In the genomic region with DNA sequence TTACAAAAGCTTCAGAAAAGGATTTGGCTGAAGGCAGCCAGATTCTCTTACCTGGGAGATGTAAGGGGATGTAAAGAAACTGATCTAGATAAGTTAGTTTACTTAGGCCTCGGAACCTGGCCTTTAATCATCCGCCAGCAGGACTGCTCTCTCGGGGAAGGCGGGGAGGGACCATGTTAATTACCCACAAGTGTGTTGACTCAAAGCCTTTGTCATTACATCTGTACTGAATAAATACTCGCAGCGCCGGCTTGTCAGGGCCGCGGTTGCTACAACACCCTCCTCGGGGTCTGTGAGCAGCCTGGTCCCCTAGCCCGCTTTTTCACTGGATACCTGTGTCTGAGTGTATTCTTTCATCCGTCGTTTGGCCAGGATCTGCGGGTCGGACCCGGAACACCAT, we compare ENCODE assay signal across 26 cellular contexts. TPM values are rescaled to one million over a fixed set of nuclear protein-coding genes. Genes with fewer than 3 reads are reported as not detected.
DNase-seq lines count a peak whose midpoint lies in the region; ATAC-seq and TF ChIP-seq lines count a peak whose summit lies in the region.
"Had no signal": no experiment of that assay in that cellular context is flagged by ENCODE, and none has a peak within 500 bp of the region (broad histone marks: within the 10 kb centered on the region; RNA-seq: fewer than 3 reads in every experiment).

No MANE protein-coding gene starts in this region.

- TF ChIP-seq POLR2A in Peyer's patch (IDR thresholded peaks at IDR 0.05), result no peak

- CTCF ChIA-PET in WTC11 (lab: Charles Lee) (no interaction called here), MCF 10A (lab: Yijun Ruan, JAX) (interaction anchor here (0.8 to 1.7 kb wide), 2 partner anchors 25 to 44 kb away, joined by 3 to 6 read pairs; no protein-coding TSS in a partner anchor)

- H3K4me1 Mint-ChIP-seq in WTC11 (no peaks in the 10 kb centered on the region), MCF 10A (ENCODE audit: insufficient read depth, unreplicated experiment) (peaks cover 12% of the 10 kb centered on the region)

- TF ChIP-seq CTCF in WTC11 (IDR thresholded peaks at IDR 0.05) (no peak), Peyer's patch (IDR thresholded peaks at IDR 0.05) (no peak), MCF 10A (IDR thresholded peaks at IDR 0.05; ENCODE audit: unreplicated experiment) (no peak)

- peak; percentile 60 for ATAC-seq in WTC11
- ATAC-seq: left lobe of liver had no signal

- no peaks in the 10 kb centered on the region for H3K36me3 ChIP-seq in Peyer's patch
- H3K36me3 ChIP-seq: transverse colon had no signal

- H3K36me3 Mint-ChIP-seq in WTC11, result peaks cover 28% of the 10 kb centered on the region
- peaks cover 5% of the 10 kb centered on the region for H3K36me3 Mint-ChIP-seq in MCF 10A (ENCODE audit: insufficient read depth, unreplicated experiment)

- BruUV-seq in MCF 10A (replicated peaks; lab: Mats Ljungman, UMichigan), result no TSS peak

- H3K4me3 Mint-ChIP-seq in WTC11, result no peak overlapping the region
- H3K4me3 Mint-ChIP-seq in MCF 10A (ENCODE audit: unreplicated experiment), result no peak overlapping the region
- H3K4me3 Mint-ChIP-seq: activated CD4-positive, alpha-beta memory T cell treated with anti-CD3 and anti-CD28 coated beads, Interleukin-2, amount 10 ng/mL, durations not matched to agents 7 days and 5 days; activated naive CD8-positive, alpha-beta T cell treated with anti-CD3 and anti-CD28 coated beads for 36 hours; CD4-positive, alpha-beta memory T cell; central memory CD8-positive, alpha-beta T cell; mesothelial cell of epicardium had no signal

- H3K9me3 ChIP-seq in Peyer's patch, result no peaks in the 10 kb centered on the region
- H3K9me3 ChIP-seq: ascending aorta, transverse colon had no signal

- H3K27me3 Mint-ChIP-seq in WTC11 (ENCODE audit: low read depth) (no peaks in the 10 kb centered on the region), MCF 10A (ENCODE audit: insufficient read depth, unreplicated experiment) (no peaks in the 10 kb centered on the region)
- H3K27me3 Mint-ChIP-seq: activated CD4-positive, alpha-beta memory T cell treated with anti-CD3 and anti-CD28 coated beads, Interleukin-2, amount 10 ng/mL, durations not matched to agents 7 days and 5 days; activated naive CD8-positive, alpha-beta T cell treated with anti-CD3 and anti-CD28 coated beads for 36 hours; CD4-positive, alpha-beta memory T cell; central memory CD8-positive, alpha-beta T cell had no signal

- DNase-seq in NCI-H748 (lab: John Stamatoyannopoulos, UW; ENCODE audit: unreplicated experiment), result peak; percentile 44
- DNase-seq in NCI-H748 treated with DMSO at 0.1 percent for 48 hours (lab: John Stamatoyannopoulos, UW), result no peak
- DNase-seq in WTC11 (ENCODE audit: low spot score), result peak; percentile 25
- DNase-seq in left kidney (ENCODE audit: low read depth, low spot score), result peak; percentile 4
- no peak for DNase-seq in DMS114 treated with DMSO at 0.1 percent for 48 hours (lab: John Stamatoyannopoulos, UW; ENCODE audit: unreplicated experiment)
- DNase-seq in T-helper 9 cell, result no peak
- DNase-seq in Peyer's patch, result no peak
- DNase-seq in MCF 10A (ENCODE audit: unreplicated experiment), result no peak
- DNase-seq: activated CD4-positive, alpha-beta memory T cell treated with anti-CD3 and anti-CD28 coated beads, Interleukin-2, amount 10 ng/mL, durations not matched to agents 7 days and 5 days; activated CD4-positive, CD25-positive, alpha-beta regulatory T cell; activated effector memory CD4-positive, alpha-beta T cell treated with Interleukin-2 at 50 U/mL for 16 hours; activated naive CD8-positive, alpha-beta T cell treated with anti-CD3 and anti-CD28 coated beads for 36 hours; CD4-positive, alpha-beta memory T cell; DMS153; dorsolateral prefrontal cortex; GDM1; GM23248; MG63; NCI-H2171 treated with DMSO at 0.1 percent for 48 hours; NCI-H69; T1000; transverse colon had no signal

- intact Hi-C loops in MCF 10A (cut with micrococcal nuclease), result no loop called here

- no peak overlapping the region for H3K4me3 ChIP-seq in Peyer's patch
- H3K4me3 ChIP-seq: ascending aorta, dorsolateral prefrontal cortex, GM23248, MG63, transverse colon had no signal

- POLR2A ChIA-PET in WTC11 (lab: Charles Lee), result no interaction called here
- POLR2A ChIA-PET in MCF 10A (lab: Yijun Ruan, JAX), result interaction anchor here (1.1 kb wide), 1 partner anchor 116 kb away, joined by 3 read pairs; a partner anchor contains a TSS

- H3K4me1 ChIP-seq in Peyer's patch, result peaks cover 0 to 9% (median 2%) of the 10 kb centered on the region in 4 donors

- H3K9me3 Mint-ChIP-seq in WTC11 (peaks cover 24% of the 10 kb centered on the region), MCF 10A (ENCODE audit: unreplicated experiment) (no peaks in the 10 kb centered on the region)
- H3K9me3 Mint-ChIP-seq: central memory CD8-positive, alpha-beta T cell had no signal

- H3K27me3 ChIP-seq in Peyer's patch, result no peaks in the 10 kb centered on the region
- H3K27me3 ChIP-seq: ascending aorta, dorsolateral prefrontal cortex, MG63, transverse colon had no signal

- no peak overlapping the region for H3K27ac Mint-ChIP-seq in WTC11
- H3K27ac Mint-ChIP-seq in MCF 10A (ENCODE audit: low read depth, unreplicated experiment), result no peak overlapping the region
- H3K27ac Mint-ChIP-seq: activated CD4-positive, alpha-beta memory T cell treated with anti-CD3 and anti-CD28 coated beads, Interleukin-2, amount 10 ng/mL, durations not matched to agents 7 days and 5 days; activated naive CD8-positive, alpha-beta T cell treated with anti-CD3 and anti-CD28 coated beads for 36 hours; CD4-positive, alpha-beta memory T cell; mesothelial cell of epicardium had no signal

- H3K27ac ChIP-seq in Peyer's patch, result no peak overlapping the region
- H3K27ac ChIP-seq: ascending aorta, dorsolateral prefrontal cortex, GM23248, transverse colon had no signal

TF ChIP-seq in WTC11, 78 proteins besides CTCF, POLR2A, EP300 and RAD21 (continues in another document):
- TF ChIP-seq, protein P1, sequence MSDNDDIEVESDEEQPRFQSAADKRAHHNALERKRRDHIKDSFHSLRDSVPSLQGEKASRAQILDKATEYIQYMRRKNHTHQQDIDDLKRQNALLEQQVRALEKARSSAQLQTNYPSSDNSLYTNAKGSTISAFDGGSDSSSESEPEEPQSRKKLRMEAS (CRISPR knock-in tag; IDR thresholded peaks at IDR 0.05), result no peak
- TF ChIP-seq, protein P2, sequence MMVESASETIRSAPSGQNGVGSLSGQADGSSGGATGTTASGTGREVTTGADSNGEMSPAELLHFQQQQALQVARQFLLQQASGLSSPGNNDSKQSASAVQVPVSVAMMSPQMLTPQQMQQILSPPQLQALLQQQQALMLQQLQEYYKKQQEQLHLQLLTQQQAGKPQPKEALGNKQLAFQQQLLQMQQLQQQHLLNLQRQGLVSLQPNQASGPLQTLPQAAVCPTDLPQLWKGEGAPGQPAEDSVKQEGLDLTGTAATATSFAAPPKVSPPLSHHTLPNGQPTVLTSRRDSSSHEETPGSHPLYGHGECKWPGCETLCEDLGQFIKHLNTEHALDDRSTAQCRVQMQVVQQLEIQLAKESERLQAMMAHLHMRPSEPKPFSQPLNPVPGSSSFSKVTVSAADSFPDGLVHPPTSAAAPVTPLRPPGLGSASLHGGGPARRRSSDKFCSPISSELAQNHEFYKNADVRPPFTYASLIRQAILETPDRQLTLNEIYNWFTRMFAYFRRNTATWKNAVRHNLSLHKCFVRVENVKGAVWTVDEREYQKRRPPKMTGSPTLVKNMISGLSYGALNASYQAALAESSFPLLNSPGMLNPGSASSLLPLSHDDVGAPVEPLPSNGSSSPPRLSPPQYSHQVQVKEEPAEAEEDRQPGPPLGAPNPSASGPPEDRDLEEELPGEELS (CRISPR knock-in tag; IDR thresholded peaks at IDR 0.05), result no peak
- TF ChIP-seq, protein P3, sequence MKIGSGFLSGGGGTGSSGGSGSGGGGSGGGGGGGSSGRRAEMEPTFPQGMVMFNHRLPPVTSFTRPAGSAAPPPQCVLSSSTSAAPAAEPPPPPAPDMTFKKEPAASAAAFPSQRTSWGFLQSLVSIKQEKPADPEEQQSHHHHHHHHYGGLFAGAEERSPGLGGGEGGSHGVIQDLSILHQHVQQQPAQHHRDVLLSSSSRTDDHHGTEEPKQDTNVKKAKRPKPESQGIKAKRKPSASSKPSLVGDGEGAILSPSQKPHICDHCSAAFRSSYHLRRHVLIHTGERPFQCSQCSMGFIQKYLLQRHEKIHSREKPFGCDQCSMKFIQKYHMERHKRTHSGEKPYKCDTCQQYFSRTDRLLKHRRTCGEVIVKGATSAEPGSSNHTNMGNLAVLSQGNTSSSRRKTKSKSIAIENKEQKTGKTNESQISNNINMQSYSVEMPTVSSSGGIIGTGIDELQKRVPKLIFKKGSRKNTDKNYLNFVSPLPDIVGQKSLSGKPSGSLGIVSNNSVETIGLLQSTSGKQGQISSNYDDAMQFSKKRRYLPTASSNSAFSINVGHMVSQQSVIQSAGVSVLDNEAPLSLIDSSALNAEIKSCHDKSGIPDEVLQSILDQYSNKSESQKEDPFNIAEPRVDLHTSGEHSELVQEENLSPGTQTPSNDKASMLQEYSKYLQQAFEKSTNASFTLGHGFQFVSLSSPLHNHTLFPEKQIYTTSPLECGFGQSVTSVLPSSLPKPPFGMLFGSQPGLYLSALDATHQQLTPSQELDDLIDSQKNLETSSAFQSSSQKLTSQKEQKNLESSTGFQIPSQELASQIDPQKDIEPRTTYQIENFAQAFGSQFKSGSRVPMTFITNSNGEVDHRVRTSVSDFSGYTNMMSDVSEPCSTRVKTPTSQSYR (CRISPR knock-in tag; IDR thresholded peaks at IDR 0.05), result no peak
- no peak for TF ChIP-seq NFYB (CRISPR knock-in tag; conservative IDR thresholded peaks at IDR 0.05; ENCODE audit: low read depth)
- TF ChIP-seq GRHL2 (CRISPR knock-in tag; IDR thresholded peaks at IDR 0.05; ENCODE audit: insufficient replicate concordance, severe bottlenecking), result no peak
- TF ChIP-seq MXD4 (CRISPR knock-in tag; IDR thresholded peaks at IDR 0.05; ENCODE audit: borderline replicate concordance), result no peak
- no peak for TF ChIP-seq NR3C1 (CRISPR knock-in tag; conservative IDR thresholded peaks at IDR 0.05; ENCODE audit: low read depth)
- no peak for TF ChIP-seq ATF1 (CRISPR knock-in tag; IDR thresholded peaks at IDR 0.05)
- no peak for TF ChIP-seq CBFB (CRISPR knock-in tag; IDR thresholded peaks at IDR 0.05; ENCODE audit: low read depth)
- no peak for TF ChIP-seq ZNF396 (CRISPR knock-in tag; IDR thresholded peaks at IDR 0.05; ENCODE audit: borderline replicate concordance)
- no peak for TF ChIP-seq JUN (CRISPR knock-in tag; IDR thresholded peaks at IDR 0.05)
- no peak for TF ChIP-seq NR2C2 (CRISPR knock-in tag; IDR thresholded peaks at IDR 0.05)

RNA-seq across cellular contexts. Expression of a gene that starts 6.7 kb away (rescaled TPM):
- total RNA-seq in WTC11 (2021) (21.3 to 22.7 TPM (median 22.7 TPM) in 3 replicates), Peyer's patch (100 to 1,000 TPM; 104 to 139 (median 122) TPM), MCF 10A (2022) (123 and 131 TPM in 2 replicates)

Comparison
In these comparisons a context has a peak if more than half of its experiments do, and no peak if none do; other contexts are left out.
1. DNase-seq: peak in NCI-H748 (single experiment), WTC11 (single experiment) and left kidney (single experiment); none in NCI-H748 treated with DMSO at 0.1 percent for 48 hours (single experiment), DMS114 treated with DMSO at 0.1 percent for 48 hours (single experiment), T-helper 9 cell (single experiment), Peyer's patch (0 of 3) and MCF 10A (single experiment).